1 cellular context compared by ENCODE assay signal in the genomic region with DNA sequence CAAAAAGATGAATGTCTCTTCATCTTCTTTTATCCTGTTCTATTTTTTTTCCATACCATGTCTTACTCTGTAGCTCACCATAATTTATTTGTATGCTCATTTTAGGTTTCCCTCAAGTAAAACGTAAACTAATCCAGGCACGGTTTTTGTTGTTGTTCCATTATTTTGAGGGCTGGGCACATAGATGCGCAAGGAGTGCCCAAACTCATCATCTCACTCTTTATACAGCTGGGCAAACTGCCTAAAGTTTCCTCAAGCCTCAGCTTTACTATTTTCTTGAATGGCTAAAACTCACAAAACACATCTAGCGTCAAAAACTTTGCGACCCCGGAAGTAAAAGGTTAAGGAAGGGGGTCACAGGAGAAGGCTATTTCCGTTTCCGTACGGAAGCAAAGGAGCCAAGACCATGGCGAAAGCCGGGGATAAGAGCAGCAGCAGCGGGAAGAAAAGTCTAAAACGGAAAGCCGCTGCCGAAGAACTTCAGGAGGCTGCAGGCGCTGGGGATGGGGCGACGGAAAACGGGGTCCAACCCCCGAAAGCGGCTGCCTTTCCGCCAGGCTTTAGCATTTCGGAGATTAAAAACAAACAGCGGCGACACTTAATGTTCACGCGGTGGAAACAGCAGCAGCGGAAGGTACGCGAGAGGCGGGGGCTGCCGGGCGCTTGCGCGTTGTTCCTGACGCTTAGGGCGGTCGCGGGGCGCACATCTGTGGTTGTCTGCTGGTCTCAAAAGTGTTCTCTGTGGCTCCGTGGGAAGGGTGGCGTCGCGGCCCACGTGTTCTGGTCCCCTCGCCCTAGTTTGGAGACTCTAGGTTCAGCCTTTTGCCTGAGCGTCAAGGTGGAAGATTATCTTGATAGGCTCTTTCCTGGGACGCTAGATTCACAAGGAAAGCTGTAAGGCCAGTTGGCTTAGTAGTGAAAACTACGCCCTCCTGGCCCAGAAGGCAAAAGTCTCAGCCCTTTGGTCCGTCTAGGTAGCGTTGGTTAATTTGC.
TF ChIP-seq lines count a peak whose summit lies in the region.

A gene with protein sequence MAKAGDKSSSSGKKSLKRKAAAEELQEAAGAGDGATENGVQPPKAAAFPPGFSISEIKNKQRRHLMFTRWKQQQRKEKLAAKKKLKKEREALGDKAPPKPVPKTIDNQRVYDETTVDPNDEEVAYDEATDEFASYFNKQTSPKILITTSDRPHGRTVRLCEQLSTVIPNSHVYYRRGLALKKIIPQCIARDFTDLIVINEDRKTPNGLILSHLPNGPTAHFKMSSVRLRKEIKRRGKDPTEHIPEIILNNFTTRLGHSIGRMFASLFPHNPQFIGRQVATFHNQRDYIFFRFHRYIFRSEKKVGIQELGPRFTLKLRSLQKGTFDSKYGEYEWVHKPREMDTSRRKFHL (plus strand): TSS at position 391 of the 993 bp plus-strand sequence. CDS start 16 bp downstream, at position 407.

TF ChIP-seq in WTC11, 78 proteins besides CTCF, POLR2A, EP300 and RAD21 (continued from another document):
- TF ChIP-seq, protein P1, sequence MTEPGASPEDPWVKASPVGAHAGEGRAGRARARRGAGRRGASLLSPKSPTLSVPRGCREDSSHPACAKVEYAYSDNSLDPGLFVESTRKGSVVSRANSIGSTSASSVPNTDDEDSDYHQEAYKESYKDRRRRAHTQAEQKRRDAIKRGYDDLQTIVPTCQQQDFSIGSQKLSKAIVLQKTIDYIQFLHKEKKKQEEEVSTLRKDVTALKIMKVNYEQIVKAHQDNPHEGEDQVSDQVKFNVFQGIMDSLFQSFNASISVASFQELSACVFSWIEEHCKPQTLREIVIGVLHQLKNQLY (CRISPR knock-in tag; IDR thresholded peaks at IDR 0.05) = no peak
- no peak for TF ChIP-seq JAZF1 (CRISPR knock-in tag; IDR thresholded peaks at IDR 0.05)
- no peak for TF ChIP-seq TEAD4 (CRISPR knock-in tag; IDR thresholded peaks at IDR 0.05)
- TF ChIP-seq, protein P2, sequence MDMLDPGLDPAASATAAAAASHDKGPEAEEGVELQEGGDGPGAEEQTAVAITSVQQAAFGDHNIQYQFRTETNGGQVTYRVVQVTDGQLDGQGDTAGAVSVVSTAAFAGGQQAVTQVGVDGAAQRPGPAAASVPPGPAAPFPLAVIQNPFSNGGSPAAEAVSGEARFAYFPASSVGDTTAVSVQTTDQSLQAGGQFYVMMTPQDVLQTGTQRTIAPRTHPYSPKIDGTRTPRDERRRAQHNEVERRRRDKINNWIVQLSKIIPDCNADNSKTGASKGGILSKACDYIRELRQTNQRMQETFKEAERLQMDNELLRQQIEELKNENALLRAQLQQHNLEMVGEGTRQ (CRISPR knock-in tag; IDR thresholded peaks at IDR 0.05) = no peak
- TF ChIP-seq, protein P3, sequence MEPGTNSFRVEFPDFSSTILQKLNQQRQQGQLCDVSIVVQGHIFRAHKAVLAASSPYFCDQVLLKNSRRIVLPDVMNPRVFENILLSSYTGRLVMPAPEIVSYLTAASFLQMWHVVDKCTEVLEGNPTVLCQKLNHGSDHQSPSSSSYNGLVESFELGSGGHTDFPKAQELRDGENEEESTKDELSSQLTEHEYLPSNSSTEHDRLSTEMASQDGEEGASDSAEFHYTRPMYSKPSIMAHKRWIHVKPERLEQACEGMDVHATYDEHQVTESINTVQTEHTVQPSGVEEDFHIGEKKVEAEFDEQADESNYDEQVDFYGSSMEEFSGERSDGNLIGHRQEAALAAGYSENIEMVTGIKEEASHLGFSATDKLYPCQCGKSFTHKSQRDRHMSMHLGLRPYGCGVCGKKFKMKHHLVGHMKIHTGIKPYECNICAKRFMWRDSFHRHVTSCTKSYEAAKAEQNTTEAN (CRISPR knock-in tag; IDR thresholded peaks at IDR 0.05) = no peak
- TF ChIP-seq, protein P4, sequence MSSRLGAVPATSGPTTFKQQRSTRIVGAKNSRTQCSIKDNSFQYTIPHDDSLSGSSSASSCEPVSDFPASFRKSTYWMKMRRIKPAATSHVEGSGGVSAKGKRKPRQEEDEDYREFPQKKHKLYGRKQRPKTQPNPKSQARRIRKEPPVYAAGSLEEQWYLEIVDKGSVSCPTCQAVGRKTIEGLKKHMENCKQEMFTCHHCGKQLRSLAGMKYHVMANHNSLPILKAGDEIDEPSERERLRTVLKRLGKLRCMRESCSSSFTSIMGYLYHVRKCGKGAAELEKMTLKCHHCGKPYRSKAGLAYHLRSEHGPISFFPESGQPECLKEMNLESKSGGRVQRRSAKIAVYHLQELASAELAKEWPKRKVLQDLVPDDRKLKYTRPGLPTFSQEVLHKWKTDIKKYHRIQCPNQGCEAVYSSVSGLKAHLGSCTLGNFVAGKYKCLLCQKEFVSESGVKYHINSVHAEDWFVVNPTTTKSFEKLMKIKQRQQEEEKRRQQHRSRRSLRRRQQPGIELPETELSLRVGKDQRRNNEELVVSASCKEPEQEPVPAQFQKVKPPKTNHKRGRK (CRISPR knock-in tag; IDR thresholded peaks at IDR 0.05; ENCODE audit: borderline replicate concordance) = no peak
- 0 out of 2 replicates have a peak, but pooled peaks have one; percentile 25 for TF ChIP-seq ZBTB21 (CRISPR knock-in tag; IDR thresholded peaks at IDR 0.05; ENCODE audit: borderline replicate concordance)
- 0 out of 2 replicates have a peak, but pooled peaks have one; percentile 26 for TF ChIP-seq CREM (CRISPR knock-in tag; IDR thresholded peaks at IDR 0.05)
- no peak for TF ChIP-seq ZNF138 (CRISPR knock-in tag; conservative IDR thresholded peaks at IDR 0.05)
- no peak for TF ChIP-seq ZNF263 (CRISPR knock-in tag; IDR thresholded peaks at IDR 0.05; ENCODE audit: low read depth)
TF ChIP-seq in WTC11: peak in this region for 25.
